Comparison of ENCODE assay signal across 31 cellular contexts in the genomic region with DNA sequence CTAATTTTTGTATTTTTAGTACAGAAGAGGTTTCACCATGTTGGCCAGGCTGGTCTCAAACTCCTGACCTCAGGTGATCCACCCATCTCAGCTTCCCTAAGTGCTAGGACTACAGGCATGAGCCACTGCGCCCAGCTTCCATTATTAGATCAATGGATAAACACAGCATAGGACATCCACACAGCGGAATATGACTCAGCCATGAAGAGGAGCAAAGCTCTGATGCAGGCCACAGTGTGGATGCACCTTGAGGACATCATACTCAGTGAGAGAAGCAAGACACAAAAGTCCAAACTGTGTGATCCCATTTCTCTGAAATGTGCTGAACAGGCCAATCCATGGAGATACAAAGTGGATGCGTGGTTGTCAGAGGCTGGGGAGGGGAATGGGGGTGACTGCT.
"Had no signal": no experiment of that assay in that cellular context is flagged by ENCODE, and none has a peak within 500 bp of the region (broad histone marks: within the 10 kb centered on the region; RNA-seq: fewer than 3 reads in every experiment).

No MANE protein-coding gene starts in this region.

- H3K36me3 Mint-ChIP-seq: activated CD4-positive, alpha-beta memory T cell treated with anti-CD3 and anti-CD28 coated beads for 36 hours; activated naive CD4-positive, alpha-beta T cell treated with anti-CD3 and anti-CD28 coated beads, Interleukin-2, amount 50 U/mL, for 72 hours; activated naive CD8-positive, alpha-beta T cell treated with anti-CD3 and anti-CD28 coated beads for 36 hours had no signal

- H3K4me3 Mint-ChIP-seq: activated B cell treated with CpG ODN at 0.5 μM for 24 hours; activated CD4-positive, alpha-beta memory T cell treated with anti-CD3 and anti-CD28 coated beads for 36 hours; activated CD4-positive, alpha-beta T cell treated with anti-CD3 and anti-CD28 coated beads, Interleukin-2, amount 10 ng/mL, durations not matched to agents 24 days and 14 days; activated naive CD4-positive, alpha-beta T cell treated with anti-CD3 and anti-CD28 coated beads for 36 hours; activated naive CD8-positive, alpha-beta T cell treated with anti-CD3 and anti-CD28 coated beads for 36 hours; activated T-cell treated with anti-CD3 and anti-CD28 coated beads, Interleukin-2, amount 50 U/mL, for 24 hours; activated T-helper 1 cell treated with anti-CD3 and anti-CD28 coated beads, Interleukin-12 subunit alpha, Interleukin-12 subunit beta, Interleukin-2, Interleukin-4 antibody, amounts not matched to agents 30 ng/mL and 10 ng/mL and 1 ng/mL, durations not matched to agents 14 hours and 24 hours and 36 hours; activated T-helper 17 cell treated with anti-CD3 and anti-CD28 coated beads, Interleukin-2, amount 50 U/mL, for 72 hours; T-helper 1 cell treated with Interleukin-12 subunit alpha and Interleukin-12 subunit beta and Interleukin-4 antibody, amounts not matched to agents 30 μg/mL and 1 μg/mL, for 36 hours; T-helper 2 cell treated with Interferon-gamma antibody and Interleukin-4, amounts not matched to agents 5 μg/mL and 100 μg/mL, for 36 hours had no signal

- H3K9me3 ChIP-seq: adrenal gland, body of pancreas, breast epithelium had no signal

- H3K4me1 ChIP-seq: breast epithelium had no signal

- H3K36me3 ChIP-seq: adrenal gland, brain microvascular endothelial cell, breast epithelium had no signal

- H3K27ac Mint-ChIP-seq: activated B cell treated with CpG ODN at 0.5 μM for 24 hours; activated CD4-positive, alpha-beta memory T cell treated with anti-CD3 and anti-CD28 coated beads for 36 hours; activated CD4-positive, alpha-beta T cell treated with anti-CD3 and anti-CD28 coated beads, Interleukin-2, amount 10 ng/mL, durations not matched to agents 24 days and 14 days; activated naive CD4-positive, alpha-beta T cell treated with anti-CD3 and anti-CD28 coated beads for 36 hours; activated naive CD4-positive, alpha-beta T cell treated with anti-CD3 and anti-CD28 coated beads, Interleukin-2, amount 50 U/mL, for 72 hours; activated naive CD8-positive, alpha-beta T cell treated with anti-CD3 and anti-CD28 coated beads for 36 hours; activated T-cell treated with anti-CD3 and anti-CD28 coated beads, Interleukin-2, amount 50 U/mL, for 24 hours; activated T-helper 1 cell treated with anti-CD3 and anti-CD28 coated beads, Interleukin-12 subunit alpha, Interleukin-12 subunit beta, Interleukin-2, Interleukin-4 antibody, amounts not matched to agents 30 ng/mL and 10 ng/mL and 1 ng/mL, durations not matched to agents 14 hours and 24 hours and 36 hours; activated T-helper 17 cell treated with anti-CD3 and anti-CD28 coated beads, Interleukin-2, amount 50 U/mL, for 72 hours; T-helper 1 cell treated with Interleukin-12 subunit alpha and Interleukin-12 subunit beta and Interleukin-4 antibody, amounts not matched to agents 30 μg/mL and 1 μg/mL, for 36 hours; T-helper 2 cell treated with Interferon-gamma antibody and Interleukin-4, amounts not matched to agents 5 μg/mL and 100 μg/mL, for 36 hours had no signal

- H3K9me3 Mint-ChIP-seq: activated B cell treated with CpG ODN at 0.5 μM for 24 hours; activated CD4-positive, alpha-beta memory T cell treated with anti-CD3 and anti-CD28 coated beads for 36 hours; activated CD4-positive, alpha-beta T cell treated with anti-CD3 and anti-CD28 coated beads, Interleukin-2, amount 10 ng/mL, durations not matched to agents 24 days and 14 days; activated naive CD4-positive, alpha-beta T cell treated with anti-CD3 and anti-CD28 coated beads for 36 hours; activated naive CD4-positive, alpha-beta T cell treated with anti-CD3 and anti-CD28 coated beads, Interleukin-2, amount 50 U/mL, for 72 hours; activated naive CD8-positive, alpha-beta T cell treated with anti-CD3 and anti-CD28 coated beads for 36 hours; activated T-cell treated with anti-CD3 and anti-CD28 coated beads, Interleukin-2, amount 50 U/mL, for 24 hours; activated T-helper 1 cell treated with anti-CD3 and anti-CD28 coated beads, Interleukin-12 subunit alpha, Interleukin-12 subunit beta, Interleukin-2, Interleukin-4 antibody, amounts not matched to agents 30 ng/mL and 10 ng/mL and 1 ng/mL, durations not matched to agents 14 hours and 24 hours and 36 hours; activated T-helper 17 cell treated with anti-CD3 and anti-CD28 coated beads, Interleukin-2, amount 50 U/mL, for 72 hours; T-helper 1 cell treated with Interleukin-12 subunit alpha and Interleukin-12 subunit beta and Interleukin-4 antibody, amounts not matched to agents 30 μg/mL and 1 μg/mL, for 36 hours; T-helper 2 cell treated with Interferon-gamma antibody and Interleukin-4, amounts not matched to agents 5 μg/mL and 100 μg/mL, for 36 hours had no signal

- H3K27me3 Mint-ChIP-seq: activated B cell treated with CpG ODN at 0.5 μM for 24 hours; activated CD4-positive, alpha-beta memory T cell treated with anti-CD3 and anti-CD28 coated beads for 36 hours; activated CD4-positive, alpha-beta T cell treated with anti-CD3 and anti-CD28 coated beads, Interleukin-2, amount 10 ng/mL, durations not matched to agents 24 days and 14 days; activated naive CD8-positive, alpha-beta T cell treated with anti-CD3 and anti-CD28 coated beads for 36 hours; activated T-cell treated with anti-CD3 and anti-CD28 coated beads, Interleukin-2, amount 50 U/mL, for 24 hours; activated T-helper 17 cell treated with anti-CD3 and anti-CD28 coated beads, Interleukin-2, amount 50 U/mL, for 72 hours had no signal

- H3K4me3 ChIP-seq: adrenal gland, body of pancreas, breast epithelium had no signal

- H3K27ac ChIP-seq: adrenal gland, body of pancreas, brain microvascular endothelial cell, breast epithelium, VCaP had no signal

- ATAC-seq: activated naive CD4-positive, alpha-beta T cell treated with anti-CD3 and anti-CD28 coated beads, Interleukin-2, amount 50 U/mL, for 72 hours; activated T-helper 17 cell treated with anti-CD3 and anti-CD28 coated beads, Interleukin-2, amount 50 U/mL, for 72 hours; body of pancreas had no signal

- DNase-seq: activated B cell treated with CpG ODN at 0.5 μM for 24 hours; activated CD4-positive, alpha-beta memory T cell treated with anti-CD3 and anti-CD28 coated beads for 36 hours; activated CD4-positive, alpha-beta T cell treated with anti-CD3 and anti-CD28 coated beads for 4 hours; activated CD4-positive, alpha-beta T cell treated with anti-CD3 and anti-CD28 coated beads, Interleukin-2, amount 10 ng/mL, durations not matched to agents 24 days and 14 days; activated CD4-positive, alpha-beta T cell treated with anti-CD3 and anti-CD28 coated beads, Interleukin-2, amount 50 U/mL, for 4 hours; activated CD4-positive, CD25-positive, alpha-beta regulatory T cell treated with anti-CD3 and anti-CD28 coated beads, Interleukin-2, amount 50 U/mL, for 72 hours; activated CD8-positive, alpha-beta memory T cell treated with anti-CD3 and anti-CD28 coated beads, Interleukin-2, amount 50 U/mL, for 4 hours; activated effector memory CD4-positive, alpha-beta T cell treated with anti-CD3 and anti-CD28 coated beads, Interleukin-2, amount 50 U/mL, for 16 hours; activated gamma-delta T cell treated with Interleukin-2 at 50 U/mL for 16 hours; activated naive CD4-positive, alpha-beta T cell; activated naive CD4-positive, alpha-beta T cell treated with anti-CD3 and anti-CD28 coated beads for 36 hours; activated naive CD4-positive, alpha-beta T cell treated with anti-CD3 and anti-CD28 coated beads, Interleukin-2, amount 50 U/mL, for 16 hours; activated naive CD8-positive, alpha-beta T cell treated with anti-CD3 and anti-CD28 coated beads for 36 hours; activated T-cell treated with anti-CD3 and anti-CD28 coated beads, Interleukin-2, amount 50 U/mL, for 24 hours; activated T-cell treated with anti-CD3 and anti-CD28 coated beads, Interleukin-2, amount 50 U/mL, for 48 hours; adrenal gland; amniotic stem cell; aorta; body of pancreas; brain microvascular endothelial cell; central memory CD4-positive, alpha-beta T cell; T-helper 1 cell; T-helper 2 cell; T-helper 9 cell had no signal

- H3K27me3 ChIP-seq: adrenal gland, body of pancreas, brain microvascular endothelial cell, breast epithelium had no signal
